8 cellular contexts compared by ENCODE assay signal in the genomic region with DNA sequence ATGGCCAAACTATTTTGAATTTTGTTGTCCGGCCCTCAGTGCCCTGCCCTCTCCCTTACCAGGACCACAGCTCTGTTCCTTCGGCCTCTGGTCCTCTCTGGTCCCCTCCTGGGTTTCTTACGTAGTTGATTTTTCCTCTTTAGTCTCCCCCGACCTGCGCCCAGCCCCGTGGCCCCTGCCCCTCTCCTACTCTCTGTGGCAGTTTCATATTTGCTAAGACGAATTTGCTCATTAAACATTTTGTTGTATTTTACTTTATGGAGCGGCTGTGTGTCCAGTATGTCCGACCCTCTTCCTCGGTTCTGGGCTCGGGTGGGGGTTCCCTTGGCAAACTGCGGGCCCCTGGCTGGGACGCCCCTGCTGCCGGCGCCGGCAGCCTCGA. TPM values are rescaled to one million over a fixed set of nuclear protein-coding genes. Genes with fewer than 3 reads are reported as not detected.
DNase-seq lines count a peak whose midpoint lies in the region; ATAC-seq and TF ChIP-seq lines count a peak whose summit lies in the region.

No MANE protein-coding gene starts in this region.

- H3K4ac ChIP-seq in mesendoderm (ENCODE audit: low read depth, low read length), result no peak overlapping the region

- H3K27ac Mint-ChIP-seq in MCF 10A (ENCODE audit: low read depth, unreplicated experiment), result peak overlapping the region; percentile 85

- H3K27ac ChIP-seq in 22Rv1, result peak overlapping the region; percentile 78
- no peak overlapping the region for H3K27ac ChIP-seq in mesendoderm (ENCODE audit: low read depth, low read length)
- H3K27ac ChIP-seq in aorta (ENCODE audit: low read depth in 1 of 2, low read length in 2 of 2), result peak overlapping the region in 1 of 2 donors; percentile 48

- peaks cover 31% of the 10 kb centered on the region for H3K4me1 Mint-ChIP-seq in MCF 10A (ENCODE audit: insufficient read depth, unreplicated experiment)

- ATAC-seq in aorta (ENCODE audit: low FRiP score) (no peak), GM18907 (IDR thresholded peaks at IDR 0.05; ENCODE audit: unreplicated experiment) (no peak)

- H3K23ac ChIP-seq in mesendoderm (ENCODE audit: low read length), result no peak overlapping the region

- DNase-seq in HT-29 (ENCODE audit: low spot score) (peak; percentile 10), MCF 10A (ENCODE audit: unreplicated experiment) (no peak), mesendoderm (no peak), NCI-H1092 treated with DMSO at 0.1 percent for 48 hours (lab: John Stamatoyannopoulos, UW) (no peak), NCI-H146 treated with DMSO at 0.1 percent for 48 hours (lab: John Stamatoyannopoulos, UW; ENCODE audit: unreplicated experiment) (no peak), aorta (no peak)

- H3K9ac ChIP-seq in mesendoderm (ENCODE audit: low read length), result peak overlapping the region; percentile 71

- H2AK5ac ChIP-seq in mesendoderm (ENCODE audit: low read length), result no peak overlapping the region

- no peaks in the 10 kb centered on the region for H3K27me3 Mint-ChIP-seq in MCF 10A (ENCODE audit: insufficient read depth, unreplicated experiment)

- peaks cover 59% of the 10 kb centered on the region for H3K36me3 Mint-ChIP-seq in MCF 10A (ENCODE audit: insufficient read depth, unreplicated experiment)

- H3K9me3 Mint-ChIP-seq in MCF 10A (ENCODE audit: unreplicated experiment), result no peaks in the 10 kb centered on the region

- H4K8ac ChIP-seq in mesendoderm (ENCODE audit: low read depth, low read length), result no peak overlapping the region

- no peak for TF ChIP-seq CTCF in 22Rv1 (IDR thresholded peaks at IDR 0.05)
- TF ChIP-seq CTCF in MCF 10A (IDR thresholded peaks at IDR 0.05; ENCODE audit: unreplicated experiment), result no peak

- POLR2A ChIA-PET in MCF 10A (lab: Yijun Ruan, JAX), result interaction anchor here (1.2 kb wide), 1 partner anchor 20 kb away, joined by 6 read pairs; a partner anchor contains a TSS

- no peak overlapping the region for H2BK5ac ChIP-seq in mesendoderm (ENCODE audit: low read length)

- no peaks in the 10 kb centered on the region for H3K27me3 ChIP-seq in mesendoderm (ENCODE audit: insufficient read depth, low read length, poor library complexity)
- H3K27me3 ChIP-seq in aorta (ENCODE audit: control insufficient read depth in 1 of 2, insufficient read depth in 2 of 2, low read length in 1 of 2), result no peaks in the 10 kb centered on the region

- H4K5ac ChIP-seq in mesendoderm (ENCODE audit: low read length), result no peak overlapping the region

- no peak overlapping the region for H3K4me3 ChIP-seq in mesendoderm (ENCODE audit: low read length)
- peak overlapping the region in 1 of 2 donors; percentile 19 for H3K4me3 ChIP-seq in aorta (ENCODE audit: low read length in 2 of 2)

- H3K9me3 ChIP-seq in aorta (ENCODE audit: control insufficient read depth, low read length), result no peaks in the 10 kb centered on the region

- no peak overlapping the region for H3K18ac ChIP-seq in mesendoderm (ENCODE audit: low read length)

- no TSS peak for BruUV-seq in MCF 10A (replicated peaks; lab: Mats Ljungman, UMichigan)

- H3K36me3 ChIP-seq in mesendoderm (ENCODE audit: control insufficient read depth, insufficient read depth, low read length) (peaks cover 6% of the 10 kb centered on the region), aorta (ENCODE audit: control insufficient read depth in 1 of 2, insufficient read depth in 2 of 2, low read length in 1 of 2) (peaks cover 3 to 4% of the 10 kb centered on the region in 2 donors)

- peak overlapping the region; percentile 87 for H3K4me3 Mint-ChIP-seq in MCF 10A (ENCODE audit: unreplicated experiment)

- peaks cover 2% of the 10 kb centered on the region for H3K4me1 ChIP-seq in mesendoderm (ENCODE audit: control insufficient read depth, low read depth, low read length)
- no peaks in the 10 kb centered on the region for H3K4me1 ChIP-seq in aorta (ENCODE audit: control insufficient read depth in 1 of 2, insufficient read depth in 2 of 2, low read length in 2 of 2)

- H3K79me1 ChIP-seq in mesendoderm (ENCODE audit: low read length), result peaks cover 23% of the 10 kb centered on the region

- no peak overlapping the region for H2BK15ac ChIP-seq in mesendoderm (replicated peaks; ENCODE audit: low read depth)

- peaks cover 51% of the 10 kb centered on the region for H3K79me2 ChIP-seq in mesendoderm (ENCODE audit: control insufficient read depth, insufficient read depth, low read length)

- CTCF ChIA-PET in MCF 10A (lab: Yijun Ruan, JAX), result no interaction called here

- peak overlapping the region; percentile 29 for H3K4me2 ChIP-seq in mesendoderm (ENCODE audit: low read length)

- no CpG with 5 or more reads among the region's 17 CpGs for WGBS in mesendoderm (ENCODE audit: extremely low coverage, insufficient coverage, low lambda C conversion rate)
- WGBS in aorta, 2 donors, result 19 to 25% methylated on average over 11 to 17 of the region's 17 CpGs

- intact Hi-C loops in MCF 10A (cut with micrococcal nuclease) (no loop called here), aorta (cut with DNase I) (no loop called here)

- no peak overlapping the region for H2BK120ac ChIP-seq in mesendoderm (ENCODE audit: low read depth, low read length)

- H3K56ac ChIP-seq in mesendoderm (ENCODE audit: low read length), result peak overlapping the region; percentile 82

RNA-seq across cellular contexts. Expression of a gene that starts 0.6 kb away (rescaled TPM):
- 195 and 216 TPM in 2 replicates for total RNA-seq in HT-29 (2014; rRNA removed; shearing (Covaris generic))
- total RNA-seq in MCF 10A (2022) (102 and 123 TPM in 2 replicates), aorta (10 to 100 TPM; 74.7 to 87.8 TPM)
- 112 TPM for polyA plus RNA-seq in mesendoderm (2013, experiment 1 of 2)
- 114 TPM for polyA plus RNA-seq in mesendoderm (2013, experiment 2 of 2)
- 10 to 100 TPM; 66.8 to 68.5 TPM for polyA plus RNA-seq in aorta

RNA-seq across cellular contexts. Expression of a gene that starts 19.6 kb away (rescaled TPM):
- total RNA-seq in HT-29 (2014; rRNA removed; shearing (Covaris generic)), result 799 and 894 TPM in 2 replicates
- total RNA-seq in MCF 10A (2022) (220 and 280 TPM in 2 replicates), aorta (100 to 1,000 TPM; 113 to 129 TPM)
- polyA plus RNA-seq in mesendoderm (2013, experiment 1 of 2), result 204 TPM
- 201 TPM for polyA plus RNA-seq in mesendoderm (2013, experiment 2 of 2)
- 10 to 100 TPM; 40.6 to 66.3 TPM for polyA plus RNA-seq in aorta

RNA-seq across cellular contexts. Expression of a gene that starts 26.4 kb away (rescaled TPM):
- 9.7 and 11.4 TPM in 2 replicates for total RNA-seq in HT-29 (2014; rRNA removed; shearing (Covaris generic))
- total RNA-seq in MCF 10A (2022), result 2.3 and 2.5 TPM in 2 replicates
- 7.9 TPM for polyA plus RNA-seq in mesendoderm (2013, experiment 1 of 2)
- polyA plus RNA-seq in mesendoderm (2013, experiment 2 of 2), result 7.9 TPM
- 10 to 100 TPM in 1 of 2 donors, 1 to 10 TPM in 1; 7.2 to 11.0 TPM for total RNA-seq in aorta
- 10 to 100 TPM; 10.0 to 19.0 TPM for polyA plus RNA-seq in aorta

RNA-seq across cellular contexts. Expression of a gene that starts 31.0 kb away (rescaled TPM):
- total RNA-seq in HT-29 (2014; rRNA removed; shearing (Covaris generic)), result 40.9 and 43.2 TPM in 2 replicates
- total RNA-seq in MCF 10A (2022), result 22.3 and 25.7 TPM in 2 replicates
- polyA plus RNA-seq in mesendoderm (2013, experiment 1 of 2), result 34.8 TPM
- polyA plus RNA-seq in mesendoderm (2013, experiment 2 of 2), result 34.8 TPM
- total RNA-seq in aorta, result 10 to 100 TPM; 11.0 to 19.4 TPM
- 10 to 100 TPM; 15.8 to 23.8 TPM for polyA plus RNA-seq in aorta

RNA-seq across cellular contexts. Expression of a gene that starts 33.6 kb away (rescaled TPM):
- total RNA-seq in HT-29 (2014; rRNA removed; shearing (Covaris generic)), result 16.1 and 18.8 TPM in 2 replicates
- total RNA-seq in MCF 10A (2022) (38.9 and 44.9 TPM in 2 replicates), aorta (10 to 100 TPM; 42.9 to 43.7 TPM)
- polyA plus RNA-seq in mesendoderm (2013, experiment 1 of 2), result 12.1 TPM
- polyA plus RNA-seq in mesendoderm (2013, experiment 2 of 2), result 13.5 TPM
- polyA plus RNA-seq in aorta, result 10 to 100 TPM; 13.3 to 79.6 TPM
